ENCODE assay signal across 1 cellular context in the genomic region with DNA sequence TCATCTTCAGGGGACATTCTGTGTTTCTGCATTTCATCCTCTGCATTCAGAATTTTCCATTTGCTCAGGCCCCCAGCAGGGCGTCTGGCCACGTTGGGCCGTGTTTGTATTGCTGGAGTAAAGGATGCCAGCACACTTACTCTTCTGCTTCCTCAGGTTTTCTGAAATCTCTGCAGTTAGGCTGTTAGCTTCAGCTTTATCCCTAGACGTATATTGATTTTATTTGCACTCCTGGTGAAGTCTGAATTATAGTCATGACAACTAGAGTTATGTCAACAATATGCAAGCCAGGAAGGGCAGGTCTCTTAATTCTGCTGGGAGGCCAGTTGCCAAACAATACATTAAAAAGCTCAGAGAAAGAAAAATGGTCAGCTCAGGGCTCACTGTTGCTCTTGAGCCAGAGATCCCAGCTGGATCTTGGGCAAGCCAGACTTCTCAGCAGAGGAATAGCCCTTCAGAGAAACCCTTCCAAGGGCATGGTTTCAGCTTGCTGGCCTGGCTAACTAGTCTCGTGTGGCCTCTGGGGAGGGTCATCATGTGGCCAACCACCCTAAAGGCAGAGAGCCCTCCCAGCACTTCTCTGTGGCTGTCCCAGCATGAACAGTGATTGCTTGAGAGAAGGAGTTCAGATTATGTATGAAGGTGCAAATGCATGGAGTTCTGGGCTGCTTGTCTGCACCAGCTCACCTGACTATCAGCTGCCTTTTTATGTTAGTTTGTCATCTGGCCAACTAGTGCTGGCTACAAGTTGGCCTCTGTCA.
TF ChIP-seq lines count a peak whose summit lies in the region.

No MANE protein-coding gene starts in this region.

TF ChIP-seq in H1, 55 proteins besides CTCF, POLR2A, EP300 and RAD21 (continued from another document):
- TF ChIP-seq, protein P1, sequence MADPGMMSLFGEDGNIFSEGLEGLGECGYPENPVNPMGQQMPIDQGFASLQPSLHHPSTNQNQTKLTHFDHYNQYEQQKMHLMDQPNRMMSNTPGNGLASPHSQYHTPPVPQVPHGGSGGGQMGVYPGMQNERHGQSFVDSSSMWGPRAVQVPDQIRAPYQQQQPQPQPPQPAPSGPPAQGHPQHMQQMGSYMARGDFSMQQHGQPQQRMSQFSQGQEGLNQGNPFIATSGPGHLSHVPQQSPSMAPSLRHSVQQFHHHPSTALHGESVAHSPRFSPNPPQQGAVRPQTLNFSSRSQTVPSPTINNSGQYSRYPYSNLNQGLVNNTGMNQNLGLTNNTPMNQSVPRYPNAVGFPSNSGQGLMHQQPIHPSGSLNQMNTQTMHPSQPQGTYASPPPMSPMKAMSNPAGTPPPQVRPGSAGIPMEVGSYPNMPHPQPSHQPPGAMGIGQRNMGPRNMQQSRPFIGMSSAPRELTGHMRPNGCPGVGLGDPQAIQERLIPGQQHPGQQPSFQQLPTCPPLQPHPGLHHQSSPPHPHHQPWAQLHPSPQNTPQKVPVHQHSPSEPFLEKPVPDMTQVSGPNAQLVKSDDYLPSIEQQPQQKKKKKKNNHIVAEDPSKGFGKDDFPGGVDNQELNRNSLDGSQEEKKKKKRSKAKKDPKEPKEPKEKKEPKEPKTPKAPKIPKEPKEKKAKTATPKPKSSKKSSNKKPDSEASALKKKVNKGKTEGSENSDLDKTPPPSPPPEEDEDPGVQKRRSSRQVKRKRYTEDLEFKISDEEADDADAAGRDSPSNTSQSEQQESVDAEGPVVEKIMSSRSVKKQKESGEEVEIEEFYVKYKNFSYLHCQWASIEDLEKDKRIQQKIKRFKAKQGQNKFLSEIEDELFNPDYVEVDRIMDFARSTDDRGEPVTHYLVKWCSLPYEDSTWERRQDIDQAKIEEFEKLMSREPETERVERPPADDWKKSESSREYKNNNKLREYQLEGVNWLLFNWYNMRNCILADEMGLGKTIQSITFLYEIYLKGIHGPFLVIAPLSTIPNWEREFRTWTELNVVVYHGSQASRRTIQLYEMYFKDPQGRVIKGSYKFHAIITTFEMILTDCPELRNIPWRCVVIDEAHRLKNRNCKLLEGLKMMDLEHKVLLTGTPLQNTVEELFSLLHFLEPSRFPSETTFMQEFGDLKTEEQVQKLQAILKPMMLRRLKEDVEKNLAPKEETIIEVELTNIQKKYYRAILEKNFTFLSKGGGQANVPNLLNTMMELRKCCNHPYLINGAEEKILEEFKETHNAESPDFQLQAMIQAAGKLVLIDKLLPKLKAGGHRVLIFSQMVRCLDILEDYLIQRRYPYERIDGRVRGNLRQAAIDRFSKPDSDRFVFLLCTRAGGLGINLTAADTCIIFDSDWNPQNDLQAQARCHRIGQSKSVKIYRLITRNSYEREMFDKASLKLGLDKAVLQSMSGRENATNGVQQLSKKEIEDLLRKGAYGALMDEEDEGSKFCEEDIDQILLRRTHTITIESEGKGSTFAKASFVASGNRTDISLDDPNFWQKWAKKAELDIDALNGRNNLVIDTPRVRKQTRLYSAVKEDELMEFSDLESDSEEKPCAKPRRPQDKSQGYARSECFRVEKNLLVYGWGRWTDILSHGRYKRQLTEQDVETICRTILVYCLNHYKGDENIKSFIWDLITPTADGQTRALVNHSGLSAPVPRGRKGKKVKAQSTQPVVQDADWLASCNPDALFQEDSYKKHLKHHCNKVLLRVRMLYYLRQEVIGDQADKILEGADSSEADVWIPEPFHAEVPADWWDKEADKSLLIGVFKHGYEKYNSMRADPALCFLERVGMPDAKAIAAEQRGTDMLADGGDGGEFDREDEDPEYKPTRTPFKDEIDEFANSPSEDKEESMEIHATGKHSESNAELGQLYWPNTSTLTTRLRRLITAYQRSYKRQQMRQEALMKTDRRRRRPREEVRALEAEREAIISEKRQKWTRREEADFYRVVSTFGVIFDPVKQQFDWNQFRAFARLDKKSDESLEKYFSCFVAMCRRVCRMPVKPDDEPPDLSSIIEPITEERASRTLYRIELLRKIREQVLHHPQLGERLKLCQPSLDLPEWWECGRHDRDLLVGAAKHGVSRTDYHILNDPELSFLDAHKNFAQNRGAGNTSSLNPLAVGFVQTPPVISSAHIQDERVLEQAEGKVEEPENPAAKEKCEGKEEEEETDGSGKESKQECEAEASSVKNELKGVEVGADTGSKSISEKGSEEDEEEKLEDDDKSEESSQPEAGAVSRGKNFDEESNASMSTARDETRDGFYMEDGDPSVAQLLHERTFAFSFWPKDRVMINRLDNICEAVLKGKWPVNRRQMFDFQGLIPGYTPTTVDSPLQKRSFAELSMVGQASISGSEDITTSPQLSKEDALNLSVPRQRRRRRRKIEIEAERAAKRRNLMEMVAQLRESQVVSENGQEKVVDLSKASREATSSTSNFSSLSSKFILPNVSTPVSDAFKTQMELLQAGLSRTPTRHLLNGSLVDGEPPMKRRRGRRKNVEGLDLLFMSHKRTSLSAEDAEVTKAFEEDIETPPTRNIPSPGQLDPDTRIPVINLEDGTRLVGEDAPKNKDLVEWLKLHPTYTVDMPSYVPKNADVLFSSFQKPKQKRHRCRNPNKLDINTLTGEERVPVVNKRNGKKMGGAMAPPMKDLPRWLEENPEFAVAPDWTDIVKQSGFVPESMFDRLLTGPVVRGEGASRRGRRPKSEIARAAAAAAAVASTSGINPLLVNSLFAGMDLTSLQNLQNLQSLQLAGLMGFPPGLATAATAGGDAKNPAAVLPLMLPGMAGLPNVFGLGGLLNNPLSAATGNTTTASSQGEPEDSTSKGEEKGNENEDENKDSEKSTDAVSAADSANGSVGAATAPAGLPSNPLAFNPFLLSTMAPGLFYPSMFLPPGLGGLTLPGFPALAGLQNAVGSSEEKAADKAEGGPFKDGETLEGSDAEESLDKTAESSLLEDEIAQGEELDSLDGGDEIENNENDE (IDR thresholded peaks at IDR 0.05; ENCODE audit: insufficient replicate concordance, low read length) = no peak
- TF ChIP-seq BCL11A (IDR thresholded peaks at IDR 0.05; ENCODE audit: low read depth in 2 of 2, low read length in 2 of 2) (no peak), SIX5 (IDR thresholded peaks at IDR 0.05; ENCODE audit: low read depth, low read length) (no peak), PHF8 (conservative IDR thresholded peaks at IDR 0.05; ENCODE audit: low read depth, low read length) (no peak)
